9 cellular contexts compared by ENCODE assay signal in the genomic region with DNA sequence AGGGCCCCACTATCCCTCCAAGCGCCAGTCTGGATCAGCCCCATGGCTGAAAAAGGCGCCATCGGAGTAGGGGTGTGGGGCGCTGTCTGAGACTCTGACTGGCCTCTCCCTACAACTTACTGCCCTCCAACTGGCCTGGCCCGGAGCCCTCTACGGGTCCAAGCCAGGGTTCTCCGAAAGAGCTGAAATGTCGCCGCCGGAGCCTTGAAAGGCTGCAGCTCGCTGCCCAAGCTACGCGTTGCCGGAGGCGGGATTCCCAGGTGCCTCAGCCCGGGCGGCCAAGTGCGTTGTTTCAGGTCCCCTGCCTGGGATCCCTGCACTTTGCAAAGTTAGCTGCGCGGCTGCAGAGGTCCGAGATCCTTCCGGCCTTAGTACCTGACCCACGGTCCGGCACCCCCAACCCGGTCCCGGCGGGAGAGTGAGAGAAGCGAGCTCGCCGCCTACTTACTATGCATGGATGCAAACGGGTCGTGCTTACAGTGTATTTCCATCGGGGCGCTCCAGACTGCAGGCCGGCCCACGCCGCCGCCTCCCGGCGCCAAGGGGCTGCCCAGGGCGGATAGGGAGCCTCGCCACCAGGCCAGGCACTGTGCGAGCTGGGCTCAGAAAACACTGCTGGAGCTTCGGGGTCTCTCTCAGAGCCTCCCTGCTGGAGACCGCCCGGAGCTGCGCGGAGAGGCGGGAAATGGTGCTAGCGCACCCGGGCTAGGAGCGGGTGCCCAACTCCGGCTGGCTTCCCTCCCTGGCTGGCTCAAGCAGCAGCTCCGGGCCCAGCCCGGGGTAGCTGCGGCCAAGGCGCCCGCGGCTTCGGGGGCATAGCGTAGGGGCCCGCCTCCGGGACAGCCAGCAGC. TPM values are rescaled to one million over a fixed set of nuclear protein-coding genes. Genes with fewer than 3 reads are reported as not detected.
DNase-seq lines count a peak whose midpoint lies in the region; ATAC-seq and TF ChIP-seq lines count a peak whose summit lies in the region.
"Had no signal": no experiment of that assay in that cellular context is flagged by ENCODE, and none has a peak within 500 bp of the region (broad histone marks: within the 10 kb centered on the region; RNA-seq: fewer than 3 reads in every experiment).

No MANE protein-coding gene starts in this region.

- peak overlapping the region; percentile 77 for H3K4me2 ChIP-seq in skeletal muscle satellite cell (ENCODE audit: low read length)

- H3K4me1 ChIP-seq in skeletal muscle satellite cell (ENCODE audit: control insufficient read depth, insufficient read depth, low read length) (peaks cover 8% of the 10 kb centered on the region), transverse colon (peaks cover 22 to 46% (median 37%) of the 10 kb centered on the region in 4 donors)

- H3K9me3 ChIP-seq in skeletal muscle satellite cell (replicated peaks; ENCODE audit: low read length) (peaks cover 5% of the 10 kb centered on the region), transverse colon (no peaks in the 10 kb centered on the region)

- 7% methylated on average over 40 of the region's 63 CpGs; no CpG with 5 or more reads in 1 of the 2 donors for WGBS in transverse colon (ENCODE audit: low coverage in 1 of 2), 2 donors

- DNase-seq in NCI-H2171 treated with DMSO at 0.1 percent for 48 hours (lab: John Stamatoyannopoulos, UW) (peak; percentile 16), NCI-H2171 (lab: John Stamatoyannopoulos, UW) (no peak), NCI-H146 (lab: John Stamatoyannopoulos, UW) (peak; percentile 65), dorsolateral prefrontal cortex (no peak), putamen (ENCODE audit: low spot score) (no peak), transverse colon (no peak)

- no peak for TF ChIP-seq CTCF in dorsolateral prefrontal cortex (IDR thresholded peaks at IDR 0.05 in 54 of 56, conservative IDR thresholded peaks at IDR 0.05 in 2 of 56; ENCODE audit: low read depth in 1 of 56, partially characterized antibody in 56 of 56)
- no peak for TF ChIP-seq CTCF in transverse colon (IDR thresholded peaks at IDR 0.05)

- TF ChIP-seq POLR2A in transverse colon (IDR thresholded peaks at IDR 0.05): no peak

- in situ Hi-C loops in transverse colon (cut with MboI; ENCODE audit: low pct_ligation_motif_present in 1 of 4, low pct_unique_long_range_greater_than_20kb in 1 of 4, low sequenced_read_pairs in 3 of 4): no loop called here

- no peak overlapping the region for H3K27ac ChIP-seq in dorsolateral prefrontal cortex
- no peak overlapping the region for H3K27ac ChIP-seq in transverse colon

- H3K4me3 ChIP-seq in dorsolateral prefrontal cortex: peak overlapping the region in 40 of 59 donors; percentile 1 to 61 (median 36)
- H3K4me3 ChIP-seq in skeletal muscle satellite cell (ENCODE audit: low read length): no peak overlapping the region
- H3K4me3 ChIP-seq in transverse colon: peak overlapping the region in 2 of 4 donors; percentile 4 to 42

- H3K27me3 ChIP-seq in dorsolateral prefrontal cortex (peaks cover 20 to 100% (median 96%) of the 10 kb centered on the region in 45 donors), skeletal muscle satellite cell (ENCODE audit: control insufficient read depth, insufficient read depth, low read length) (peaks cover 99% of the 10 kb centered on the region), transverse colon (peaks cover 100% of the 10 kb centered on the region)

- H3K36me3 ChIP-seq in skeletal muscle satellite cell (ENCODE audit: insufficient read depth, low read length) (no peaks in the 10 kb centered on the region), transverse colon (no peaks in the 10 kb centered on the region)

- ATAC-seq in GM18868 (IDR thresholded peaks at IDR 0.05; ENCODE audit: unreplicated experiment): no peak

- no peak for TF ChIP-seq EP300 in transverse colon (IDR thresholded peaks at IDR 0.05; ENCODE audit: low read depth)

- no peak overlapping the region for H3K9ac ChIP-seq in skeletal muscle satellite cell (ENCODE audit: low read depth, low read length)

- intact Hi-C loops in dorsolateral prefrontal cortex (cut with DNase I): no loop called here
- intact Hi-C loops in transverse colon (cut with DNase I; ENCODE audit: low total_unique reads): no loop called here

RNA-seq across cellular contexts. Expression of a gene that starts 7.8 kb away (rescaled TPM):
- total RNA-seq in dorsolateral prefrontal cortex (under 1 TPM in 18 of 120 experiments, not detected in 102; 0.04 to 0.98 (median 0.09) TPM), transverse colon (1 to 10 TPM in 2 of 4 donors, not detected in 2; 2.4 to 3.7 TPM)
- total RNA-seq in skeletal muscle satellite cell (2012; rRNA removed): not detected in 2 replicates
- total RNA-seq: HT1080 had no signal

Comparison
In these comparisons a context has a peak if more than half of its experiments do, and no peak if none do; other contexts are left out.
1. DNase-seq: peak in NCI-H2171 treated with DMSO at 0.1 percent for 48 hours (single experiment) and NCI-H146 (single experiment); none in NCI-H2171 (single experiment), dorsolateral prefrontal cortex (0 of 10), putamen (single experiment) and transverse colon (single experiment).